8 cellular contexts compared by ENCODE assay signal in the genomic region with DNA sequence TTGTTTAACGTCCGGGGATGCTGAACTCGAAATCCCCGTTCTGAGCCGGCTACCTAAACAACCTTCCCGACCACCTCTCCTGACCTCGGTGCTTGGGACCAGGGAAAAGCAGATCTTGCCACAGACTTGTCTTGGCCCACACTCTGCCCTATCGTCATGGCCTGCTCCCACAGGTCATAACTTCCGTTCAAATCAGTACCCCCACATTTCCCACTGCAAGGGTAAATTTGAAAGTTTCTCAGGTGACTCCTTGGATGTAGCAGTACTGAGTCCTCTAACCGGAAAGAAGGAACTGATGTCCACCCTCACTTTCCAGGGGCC. TPM values are rescaled to one million over a fixed set of nuclear protein-coding genes. Genes with fewer than 3 reads are reported as not detected.
DNase-seq lines count a peak whose midpoint lies in the region; ATAC-seq and TF ChIP-seq lines count a peak whose summit lies in the region.

No MANE protein-coding gene starts in this region.

- POLR2A ChIA-PET in naive thymus-derived CD8-positive, alpha-beta T cell (lab: Charles Lee): interaction anchor here (0.6 to 5.7 kb wide), 15 partner anchors 9 to 409 kb away, joined by 3 to 55 read pairs (median 6); a partner anchor contains a TSS

- H3K4me1 Mint-ChIP-seq in chondrocyte (ENCODE audit: low read depth): peaks cover 30% of the 10 kb centered on the region
- peaks cover 13 to 52% (median 36%) of the 10 kb centered on the region in 4 donors for H3K4me1 Mint-ChIP-seq in naive thymus-derived CD8-positive, alpha-beta T cell

- no peaks in the 10 kb centered on the region for H3K27me3 Mint-ChIP-seq in chondrocyte (ENCODE audit: low read depth)
- H3K27me3 Mint-ChIP-seq in naive thymus-derived CD8-positive, alpha-beta T cell: peaks cover 0 to 5% (median 0%) of the 10 kb centered on the region in 5 donors

- H3K9me3 Mint-ChIP-seq in chondrocyte (ENCODE audit: low read depth): no peaks in the 10 kb centered on the region
- H3K9me3 Mint-ChIP-seq in naive thymus-derived CD8-positive, alpha-beta T cell: peaks cover 0 to 3% (median 0%) of the 10 kb centered on the region in 9 donors

- ATAC-seq in GM18511 (IDR thresholded peaks at IDR 0.05; ENCODE audit: unreplicated experiment) (peak; percentile 23), HG03439 (IDR thresholded peaks at IDR 0.05; ENCODE audit: unreplicated experiment) (peak; percentile 17)
- no peak for ATAC-seq in naive thymus-derived CD8-positive, alpha-beta T cell

- peaks cover 14% of the 10 kb centered on the region for H3K36me3 Mint-ChIP-seq in chondrocyte (ENCODE audit: low read depth)
- H3K36me3 Mint-ChIP-seq in naive thymus-derived CD8-positive, alpha-beta T cell: peaks cover 4 to 63% (median 30%) of the 10 kb centered on the region in 3 donors

- no peak for TF ChIP-seq CTCF in chondrocyte (IDR thresholded peaks at IDR 0.05)

- TF ChIP-seq POLR2A in erythroblast (IDR thresholded peaks at IDR 0.05; ENCODE audit: low read length): no peak

- DNase-seq in chondrocyte (ENCODE audit: low spot score) (no peak), erythroblast (lab: John Stamatoyannopoulos, UW) (no peak), AG08396 (ENCODE audit: low spot score) (no peak), DMS79 (lab: John Stamatoyannopoulos, UW) (no peak), cerebellar cortex (ENCODE audit: low spot score) (no peak)
- DNase-seq in naive thymus-derived CD8-positive, alpha-beta T cell: no peak

- peak overlapping the region; percentile 94 for H3K27ac Mint-ChIP-seq in chondrocyte (ENCODE audit: unreplicated experiment)
- peak overlapping the region; percentile 100 for H3K27ac Mint-ChIP-seq in naive thymus-derived CD8-positive, alpha-beta T cell

- peak overlapping the region; percentile 97 for H3K4me3 Mint-ChIP-seq in chondrocyte (ENCODE audit: unreplicated experiment)
- H3K4me3 Mint-ChIP-seq in naive thymus-derived CD8-positive, alpha-beta T cell: peak overlapping the region; percentile 90 to 100 (median 98)

RNA-seq across cellular contexts. Expression of a gene that starts 0.6 kb away (rescaled TPM):
- total RNA-seq in chondrocyte: 51.3 to 72.0 TPM (median 53.1 TPM) in 3 replicates
- 100 to 1,000 TPM; 143 to 148 TPM for total RNA-seq in naive thymus-derived CD8-positive, alpha-beta T cell
- 10 to 100 TPM; 42.2 to 62.8 (median 59.6) TPM for polyA plus RNA-seq in naive thymus-derived CD8-positive, alpha-beta T cell

RNA-seq across cellular contexts. Expression of a gene that starts 9.6 kb away (rescaled TPM):
- total RNA-seq in chondrocyte: 42.0 to 59.5 TPM (median 50.4 TPM) in 3 replicates
- 10 to 100 TPM; 37.7 to 38.8 TPM for total RNA-seq in naive thymus-derived CD8-positive, alpha-beta T cell
- 10 to 100 TPM; 42.4 to 67.3 (median 62.2) TPM for polyA plus RNA-seq in naive thymus-derived CD8-positive, alpha-beta T cell

RNA-seq across cellular contexts. Expression of a gene that starts 36.5 kb away (rescaled TPM):
- 0.10 TPM in 1 of 3 replicates, not detected in the others for total RNA-seq in chondrocyte
- total RNA-seq in naive thymus-derived CD8-positive, alpha-beta T cell: 1 to 10 TPM; 4.8 to 5.7 TPM
- under 1 TPM; 0.15 to 0.72 (median 0.29) TPM for polyA plus RNA-seq in naive thymus-derived CD8-positive, alpha-beta T cell

RNA-seq across cellular contexts. Expression of a gene that starts 37.3 kb away (rescaled TPM):
- 27.6 to 35.2 TPM (median 29.3 TPM) in 3 replicates for total RNA-seq in chondrocyte
- 10 to 100 TPM; 24.4 to 26.7 TPM for total RNA-seq in naive thymus-derived CD8-positive, alpha-beta T cell
- 10 to 100 TPM; 27.1 to 31.7 (median 29.8) TPM for polyA plus RNA-seq in naive thymus-derived CD8-positive, alpha-beta T cell

RNA-seq across cellular contexts. Expression of a gene that starts 48.0 kb away (rescaled TPM):
- total RNA-seq in chondrocyte: 124 to 168 TPM (median 167 TPM) in 3 replicates
- total RNA-seq in naive thymus-derived CD8-positive, alpha-beta T cell: 10 to 100 TPM; 70.5 to 72.6 TPM
- 10 to 100 TPM; 49.4 to 67.5 (median 52.2) TPM for polyA plus RNA-seq in naive thymus-derived CD8-positive, alpha-beta T cell

Comparison
In these comparisons a context has a peak if more than half of its experiments do, and no peak if none do; other contexts are left out.
1. ATAC-seq: peak in GM18511 (single experiment) and HG03439 (single experiment); none in naive thymus-derived CD8-positive, alpha-beta T cell (0 of 2).